In the genomic region with DNA sequence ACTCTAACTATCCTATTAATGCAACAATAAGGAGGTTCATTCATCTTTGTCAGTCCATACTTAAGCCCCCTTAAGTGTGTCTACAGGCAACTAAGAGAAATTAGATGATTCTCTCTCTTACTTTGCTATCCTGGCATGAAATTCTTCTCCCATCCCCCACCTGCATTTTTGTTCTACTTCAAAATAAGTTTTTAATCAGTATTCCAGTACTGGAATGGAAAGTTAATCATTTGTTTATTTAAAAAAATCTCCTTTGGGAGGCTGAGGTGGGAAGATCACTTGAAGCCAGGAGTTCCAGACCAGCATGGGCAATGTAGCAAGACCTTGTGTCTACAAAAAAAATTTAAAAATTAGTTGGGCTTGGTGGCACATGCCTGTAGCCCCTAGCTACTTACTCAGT, we compare ENCODE assay signal across 35 cellular contexts.
"Had no signal": no experiment of that assay in that cellular context is flagged by ENCODE, and none has a peak within 500 bp of the region (broad histone marks: within the 10 kb centered on the region; RNA-seq: fewer than 3 reads in every experiment).

No MANE protein-coding gene starts in this region.

- H3K4me1 ChIP-seq: adrenal gland, colonic mucosa, gastroesophageal sphincter, parathyroid adenoma, psoas muscle, right atrium auricular region, suprapubic skin, tibial artery, upper lobe of right lung had no signal

- H3K36me3 ChIP-seq: adrenal gland, cardiac muscle cell, colonic mucosa, gastroesophageal sphincter, neural progenitor cell, right atrium auricular region, suprapubic skin, tibial artery, upper lobe of right lung had no signal

- H3K36me3 Mint-ChIP-seq: activated CD4-positive, alpha-beta memory T cell treated with anti-CD3 and anti-CD28 coated beads for 36 hours; activated naive CD8-positive, alpha-beta T cell treated with anti-CD3 and anti-CD28 coated beads for 36 hours; brain; neural progenitor cell; stimulated activated naive B cell treated with anti-CD40 and anti-IgM and Interleukin-4, amounts not matched to agents 10 μg/mL and 1 μg/mL and 100 μg/mL, for 72 hours had no signal

- H3K27me3 ChIP-seq: adrenal gland, cardiac muscle cell, colonic mucosa, gastroesophageal sphincter, hepatocyte, neural progenitor cell, right atrium auricular region, suprapubic skin, tibial artery, upper lobe of right lung had no signal

- H3K9me3 Mint-ChIP-seq: activated CD4-positive, alpha-beta memory T cell treated with anti-CD3 and anti-CD28 coated beads for 36 hours; activated CD4-positive, alpha-beta T cell treated with anti-CD3 and anti-CD28 coated beads, Interleukin-2, amount 10 ng/mL, durations not matched to agents 24 days and 14 days; activated naive CD4-positive, alpha-beta T cell treated with anti-CD3 and anti-CD28 coated beads for 36 hours; activated naive CD8-positive, alpha-beta T cell treated with anti-CD3 and anti-CD28 coated beads for 36 hours; activated T-helper 1 cell treated with anti-CD3 and anti-CD28 coated beads, Interleukin-12 subunit alpha, Interleukin-12 subunit beta, Interleukin-2, Interleukin-4 antibody, amounts not matched to agents 30 ng/mL and 10 ng/mL and 1 ng/mL, durations not matched to agents 14 hours and 24 hours and 36 hours; brain; naive thymus-derived CD8-positive, alpha-beta T cell; neural progenitor cell; stimulated activated naive B cell treated with anti-CD40 and anti-IgM and Interleukin-4, amounts not matched to agents 10 μg/mL and 1 μg/mL and 100 μg/mL, for 72 hours had no signal

- H3K27me3 Mint-ChIP-seq: activated CD4-positive, alpha-beta memory T cell treated with anti-CD3 and anti-CD28 coated beads for 36 hours; activated CD4-positive, alpha-beta T cell treated with anti-CD3 and anti-CD28 coated beads, Interleukin-2, amount 10 ng/mL, durations not matched to agents 24 days and 14 days; brain; stimulated activated naive B cell treated with anti-CD40 and anti-IgM and Interleukin-4, amounts not matched to agents 10 μg/mL and 1 μg/mL and 100 μg/mL, for 72 hours had no signal

- FAIRE-seq: TTC549 had no signal

- H3K4me3 Mint-ChIP-seq: activated CD4-positive, alpha-beta memory T cell treated with anti-CD3 and anti-CD28 coated beads for 36 hours; activated CD4-positive, alpha-beta T cell treated with anti-CD3 and anti-CD28 coated beads, Interleukin-2, amount 10 ng/mL, durations not matched to agents 24 days and 14 days; activated naive CD4-positive, alpha-beta T cell treated with anti-CD3 and anti-CD28 coated beads for 36 hours; activated naive CD8-positive, alpha-beta T cell treated with anti-CD3 and anti-CD28 coated beads for 36 hours; activated T-helper 1 cell treated with anti-CD3 and anti-CD28 coated beads, Interleukin-12 subunit alpha, Interleukin-12 subunit beta, Interleukin-2, Interleukin-4 antibody, amounts not matched to agents 30 ng/mL and 10 ng/mL and 1 ng/mL, durations not matched to agents 14 hours and 24 hours and 36 hours; naive thymus-derived CD8-positive, alpha-beta T cell; neural progenitor cell; stimulated activated naive B cell treated with anti-CD40 and anti-IgM and Interleukin-4, amounts not matched to agents 10 μg/mL and 1 μg/mL and 100 μg/mL, for 72 hours had no signal

- H2AFZ ChIP-seq: hepatocyte, neural progenitor cell, parathyroid adenoma had no signal

- H3K27ac Mint-ChIP-seq: activated CD4-positive, alpha-beta memory T cell treated with anti-CD3 and anti-CD28 coated beads for 36 hours; activated CD4-positive, alpha-beta T cell treated with anti-CD3 and anti-CD28 coated beads, Interleukin-2, amount 10 ng/mL, durations not matched to agents 24 days and 14 days; activated naive CD4-positive, alpha-beta T cell treated with anti-CD3 and anti-CD28 coated beads for 36 hours; activated naive CD8-positive, alpha-beta T cell treated with anti-CD3 and anti-CD28 coated beads for 36 hours; activated T-helper 1 cell treated with anti-CD3 and anti-CD28 coated beads, Interleukin-12 subunit alpha, Interleukin-12 subunit beta, Interleukin-2, Interleukin-4 antibody, amounts not matched to agents 30 ng/mL and 10 ng/mL and 1 ng/mL, durations not matched to agents 14 hours and 24 hours and 36 hours; naive thymus-derived CD8-positive, alpha-beta T cell; neural progenitor cell; stimulated activated naive B cell treated with anti-CD40 and anti-IgM and Interleukin-4, amounts not matched to agents 10 μg/mL and 1 μg/mL and 100 μg/mL, for 72 hours had no signal

- H3K4me3 ChIP-seq: adrenal gland, cardiac muscle cell, colonic mucosa, gastroesophageal sphincter, hepatocyte, neural progenitor cell, psoas muscle, right atrium auricular region, suprapubic skin, tibial artery, upper lobe of right lung had no signal

- DNase-seq: activated CD4-positive, alpha-beta memory T cell treated with anti-CD3 and anti-CD28 coated beads for 36 hours; activated CD4-positive, alpha-beta T cell treated with anti-CD3 and anti-CD28 coated beads, Interleukin-2, amount 10 ng/mL, durations not matched to agents 24 days and 14 days; activated CD8-positive, alpha-beta memory T cell treated with anti-CD3 and anti-CD28 coated beads, Interleukin-2, amount 50 U/mL, for 4 hours; activated effector memory CD4-positive, alpha-beta T cell treated with anti-CD3 and anti-CD28 coated beads, Interleukin-2, amount 50 U/mL, for 16 hours; activated naive CD4-positive, alpha-beta T cell treated with anti-CD3 and anti-CD28 coated beads for 36 hours; activated naive CD8-positive, alpha-beta T cell treated with anti-CD3 and anti-CD28 coated beads for 36 hours; activated T-cell treated with anti-CD3 and anti-CD28 coated beads, Interleukin-2, amount 50 U/mL, for 1 hour; adrenal gland; aorta; cerebellar nuclear complex; colonic mucosa; effector memory CD4-positive, alpha-beta T cell; islet precursor cell; left colon; midbrain; naive thymus-derived CD8-positive, alpha-beta T cell; occipital lobe; psoas muscle; stimulated activated CD4-positive, alpha-beta T cell treated with anti-CD3 and anti-CD28 coated beads, Interleukin-15, amount 100 ng/mL, for 24 hours; stimulated activated CD4-positive, alpha-beta T cell treated with anti-CD3 and anti-CD28 coated beads, Interleukin-2, amount 100 ng/mL, for 24 hours; stimulated activated naive B cell treated with anti-CD40 and anti-IgM and Interleukin-4, amounts not matched to agents 10 μg/mL and 1 μg/mL and 100 μg/mL, for 72 hours; T-helper 9 cell; tibial artery; upper lobe of right lung had no signal

- H3K9ac ChIP-seq: neural progenitor cell, parathyroid adenoma had no signal

- H3K27ac ChIP-seq: adrenal gland, cardiac muscle cell, colonic mucosa, gastroesophageal sphincter, hepatocyte, neural progenitor cell, parathyroid adenoma, psoas muscle, right atrium auricular region, suprapubic skin, tibial artery, upper lobe of right lung, VCaP had no signal

- H3K4me2 ChIP-seq: hepatocyte, neural progenitor cell had no signal

- H3K4me1 Mint-ChIP-seq: activated CD4-positive, alpha-beta T cell treated with anti-CD3 and anti-CD28 coated beads, Interleukin-2, amount 10 ng/mL, durations not matched to agents 24 days and 14 days; activated naive CD8-positive, alpha-beta T cell treated with anti-CD3 and anti-CD28 coated beads for 36 hours; naive thymus-derived CD8-positive, alpha-beta T cell; stimulated activated naive B cell treated with anti-CD40 and anti-IgM and Interleukin-4, amounts not matched to agents 10 μg/mL and 1 μg/mL and 100 μg/mL, for 72 hours had no signal

- H3K79me2 ChIP-seq: hepatocyte, parathyroid adenoma had no signal

- H3K9me3 ChIP-seq: adrenal gland, colonic mucosa, gastroesophageal sphincter, psoas muscle, right atrium auricular region, suprapubic skin, tibial artery, upper lobe of right lung had no signal
